18 cellular contexts compared by ENCODE assay signal in genomic region chr20:57883761-57884160, GRCh38.
"Had no signal": no experiment of that assay in that cellular context is flagged by ENCODE, and none has a peak within 500 bp of the region (broad histone marks: within the 10 kb centered on the region; RNA-seq: fewer than 3 reads in every experiment).

No MANE protein-coding gene starts in this region.

- H3K27me3 ChIP-seq: hepatocyte, pancreas, tibial artery, upper lobe of right lung had no signal

- H3K4me2 ChIP-seq: hepatocyte had no signal

- H3K4me3 ChIP-seq: dorsolateral prefrontal cortex, hepatocyte, lung, pancreas, tibial artery, upper lobe of right lung had no signal

- ATAC-seq: left cardiac atrium; left ventricle myocardium superior; naive thymus-derived CD8-positive, alpha-beta T cell; pancreas; right cardiac atrium; stimulated activated memory B cell treated with anti-CD40 and anti-IgM and Interleukin-4, amounts not matched to agents 10 μg/mL and 1 μg/mL and 100 μg/mL, for 72 hours; upper lobe of right lung had no signal

- H3K9me3 ChIP-seq: pancreas, upper lobe of right lung had no signal

- DNase-seq: cortex of kidney; effector CD8-positive, alpha-beta T cell; foreskin melanocyte; kidney; left cardiac atrium; left ventricle myocardium superior; mesendoderm; naive thymus-derived CD8-positive, alpha-beta T cell; occipital lobe; pancreas; right cardiac atrium; stimulated activated CD4-positive, alpha-beta T cell treated with anti-CD3 and anti-CD28 coated beads, Interleukin-4, amount 100 ng/mL, for 1 hour; upper lobe of right lung had no signal

- H3K4me1 ChIP-seq: pancreas, upper lobe of right lung had no signal

- H3K27ac ChIP-seq: dorsolateral prefrontal cortex, hepatocyte, pancreas, tibial artery, upper lobe of right lung had no signal

- H2AFZ ChIP-seq: hepatocyte had no signal

- H3K36me3 ChIP-seq: pancreas, tibial artery, upper lobe of right lung had no signal
